ENCODE assay signal across 13 cellular contexts in genomic region chr6:72977114-72977513, GRCh38.
DNase-seq lines count a peak whose midpoint lies in the region; ATAC-seq, FAIRE-seq and TF ChIP-seq lines count a peak whose summit lies in the region.
"Had no signal": no experiment of that assay in that cellular context is flagged by ENCODE, and none has a peak within 500 bp of the region (broad histone marks: within the 10 kb centered on the region; RNA-seq: fewer than 3 reads in every experiment).

No MANE protein-coding gene starts in this region.

- H3K27ac ChIP-seq in KMS-11: no peak overlapping the region
- H3K27ac ChIP-seq in psoas muscle: peak overlapping the region; percentile 75
- no peak overlapping the region for H3K27ac ChIP-seq in HepG2 (ENCODE audit: extremely low read length, insufficient read depth, low read length)
- H3K27ac ChIP-seq: HL-60, pancreas had no signal

- H3K79me2 ChIP-seq in KMS-11 (ENCODE audit: insufficient read depth, low read depth): no peaks in the 10 kb centered on the region
- H3K79me2 ChIP-seq in HepG2 (ENCODE audit: insufficient read depth, low read length): no peaks in the 10 kb centered on the region

- TF ChIP-seq RAD21 in HepG2 (CRISPR knock-in tag; IDR thresholded peaks at IDR 0.05): no peak

- no peaks in the 10 kb centered on the region for H4K20me1 ChIP-seq in KMS-11 (ENCODE audit: insufficient read depth)
- H4K20me1 ChIP-seq in HepG2 (ENCODE audit: insufficient read depth, low read length): no peaks in the 10 kb centered on the region

- POLR2A ChIA-PET in HepG2 (lab: Yijun Ruan, JAX): no interaction called here

- no peak overlapping the region for H3K4me3 ChIP-seq in KMS-11 (IDR thresholded peaks at IDR 0.05; ENCODE audit: insufficient read depth, low read depth, low read length)
- H3K4me3 ChIP-seq in psoas muscle: no peak overlapping the region
- H3K4me3 ChIP-seq in HepG2 (replicated peaks in 1 of 3; ENCODE audit: insufficient read depth in 1 of 3, low read depth in 2 of 3, low read length in 3 of 3): no peak overlapping the region
- H3K4me3 ChIP-seq: pancreas had no signal

- peaks cover 39% of the 10 kb centered on the region for H3K4me1 ChIP-seq in KMS-11 (ENCODE audit: low read depth, poor library complexity, severe bottlenecking)
- H3K4me1 ChIP-seq in psoas muscle: peaks cover 45% of the 10 kb centered on the region
- H3K4me1 ChIP-seq in HepG2 (ENCODE audit: insufficient read depth, low read length): no peaks in the 10 kb centered on the region
- H3K4me1 ChIP-seq: pancreas had no signal

- TF ChIP-seq POLR2A in HepG2 (IDR thresholded peaks at IDR 0.05; ENCODE audit: insufficient read depth in 1 of 2, low read depth in 2 of 2, low read length in 2 of 2): no peak

- ATAC-seq in HG02588 (IDR thresholded peaks at IDR 0.05; ENCODE audit: unreplicated experiment): peak; percentile 64
- peak in 3 of 4 donors; percentile 25 to 57 (median 47) for ATAC-seq in psoas muscle
- ATAC-seq in HepG2: no peak
- ATAC-seq: esophagus mucosa had no signal

- H3K9ac ChIP-seq in KMS-11 (no peak overlapping the region), HepG2 (ENCODE audit: insufficient read depth, low read depth, low read length) (no peak overlapping the region)

- no peak for FAIRE-seq in HepG2 (lab: Jason Lieb, UNC)
- FAIRE-seq: pancreas had no signal

- H2AFZ ChIP-seq in KMS-11 (ENCODE audit: low read depth) (no peak overlapping the region), HepG2 (ENCODE audit: low read length) (no peak overlapping the region)

- DNase-seq in NCI-H748 (lab: John Stamatoyannopoulos, UW; ENCODE audit: unreplicated experiment) (peak; percentile 43), NCI-H748 treated with DMSO at 0.1 percent for 48 hours (lab: John Stamatoyannopoulos, UW) (no peak), psoas muscle (no peak), HepG2 (ENCODE audit: low spot score) (no peak)
- DNase-seq in activated CD4-positive, CD25-positive, alpha-beta regulatory T cell (lab: John Stamatoyannopoulos, UW): no peak
- DNase-seq in activated T-cell treated with anti-CD3 and anti-CD28 coated beads, Interleukin-2, amount 50 U/mL, for 48 hours: no peak
- DNase-seq: activated B cell treated with CpG ODN at 0.5 μM for 24 hours, kidney glomerular epithelial cell, pancreas had no signal

- no peak for TF ChIP-seq EP300 in HepG2 (IDR thresholded peaks at IDR 0.05; ENCODE audit: low read depth in 2 of 2, low read length in 2 of 2)
- no peak for TF ChIP-seq EP300 in HepG2 (CRISPR knock-in tag; IDR thresholded peaks at IDR 0.05; ENCODE audit: borderline replicate concordance)

- in situ Hi-C loops in HepG2 (cut with HindIII; ENCODE audit: extremely low pct_ligation_motif_present, low pct_unique_long_range_greater_than_20kb): no loop called here

- CTCF ChIA-PET in HepG2 (lab: Yijun Ruan, JAX; ENCODE audit: low intra/inter-chr PET ratio, low total read pairs): no interaction called here

- peak overlapping the region; percentile 5; the same call in 1 of the 2 replicates for H3K4me2 ChIP-seq in KMS-11
- no peak overlapping the region for H3K4me2 ChIP-seq in HepG2 (ENCODE audit: low read depth, low read length)

- H3K27me3 ChIP-seq in KMS-11 (ENCODE audit: insufficient read depth, low read depth): no peaks in the 10 kb centered on the region
- H3K27me3 ChIP-seq in psoas muscle (ENCODE audit: insufficient read depth in 3 of 3, low read length in 2 of 3): no peaks in the 10 kb centered on the region
- H3K27me3 ChIP-seq in HepG2 (ENCODE audit: control insufficient read depth in 1 of 2, insufficient read depth in 2 of 2, low read length in 2 of 2): no peaks in the 10 kb centered on the region; a peak in 1 of 5 replicates
- H3K27me3 ChIP-seq: pancreas had no signal

- intact Hi-C loops in psoas muscle (cut with DNase I): loop anchor here in 1 of 2 donors (10.0 kb wide), 1 partner anchor 112 kb away; no protein-coding TSS in a partner anchor
- intact Hi-C loops in HepG2 (cut with micrococcal nuclease; ENCODE audit: unreplicated experiment): no loop called here

- peaks cover 2% of the 10 kb centered on the region for H3K9me3 ChIP-seq in psoas muscle
- no peaks in the 10 kb centered on the region for H3K9me3 ChIP-seq in HepG2 (ENCODE audit: low read length)
- H3K9me3 ChIP-seq: pancreas had no signal

- WGBS in psoas muscle, 3 donors: 12 to 21% (median 13%) methylated on average over 1 of the region's 1 CpG
- 11% methylated on average over 1 of the region's 1 CpG for WGBS in HepG2 (ENCODE audit: low lambda C conversion rate)

- TF ChIP-seq CTCF in KMS-11 (conservative IDR thresholded peaks at IDR 0.05; ENCODE audit: low read depth, low read length) (no peak), psoas muscle (IDR thresholded peaks at IDR 0.05) (no peak), HepG2 (CRISPR knock-in tag; IDR thresholded peaks at IDR 0.05) (no peak)

- H3K36me3 ChIP-seq in KMS-11 (ENCODE audit: insufficient read depth) (no peaks in the 10 kb centered on the region), psoas muscle (ENCODE audit: insufficient read depth in 1 of 2, low read depth in 1 of 2) (no peaks in the 10 kb centered on the region), HepG2 (replicated peaks in 1 of 2; ENCODE audit: control insufficient read depth in 1 of 2, insufficient read depth in 2 of 2, low read length in 2 of 2) (no peaks in the 10 kb centered on the region)
- H3K36me3 ChIP-seq: pancreas had no signal

- no TSS peak for BruUV-seq in HepG2 (replicated peaks; lab: Mats Ljungman, UMichigan)

TF ChIP-seq in HepG2, 621 proteins besides CTCF, POLR2A, EP300 and RAD21:
- no peak for TF ChIP-seq ZGPAT (CRISPR knock-in tag; IDR thresholded peaks at IDR 0.05)
- no peak for TF ChIP-seq ELF3 (CRISPR knock-in tag; IDR thresholded peaks at IDR 0.05)
- TF ChIP-seq ZNF720 (CRISPR knock-in tag; IDR thresholded peaks at IDR 0.05): no peak
